18 cellular contexts compared by ENCODE assay signal in genomic region chr1:119068427-119068826, GRCh38.
"Had no signal": no experiment of that assay in that cellular context is flagged by ENCODE, and none has a peak within 500 bp of the region (broad histone marks: within the 10 kb centered on the region; RNA-seq: fewer than 3 reads in every experiment).

No MANE protein-coding gene starts in this region.

- H3K4me1 Mint-ChIP-seq: activated naive CD4-positive, alpha-beta T cell treated with anti-CD3 and anti-CD28 coated beads, Interleukin-2, amount 10 ng/mL, durations not matched to agents 7 days and 5 days; activated T-helper 17 cell treated with anti-CD3 and anti-CD28 coated beads, Interleukin-2, amount 50 U/mL, for 72 hours; nephron had no signal

- H3K4me1 ChIP-seq: colonic mucosa, prostate gland had no signal

- H3K27ac Mint-ChIP-seq: activated naive CD4-positive, alpha-beta T cell treated with anti-CD3 and anti-CD28 coated beads, Interleukin-2, amount 10 ng/mL, durations not matched to agents 7 days and 5 days; activated T-helper 17 cell treated with anti-CD3 and anti-CD28 coated beads, Interleukin-2, amount 50 U/mL, for 72 hours; T-cell had no signal

- H3K27me3 Mint-ChIP-seq: activated naive CD4-positive, alpha-beta T cell treated with anti-CD3 and anti-CD28 coated beads, Interleukin-2, amount 10 ng/mL, durations not matched to agents 7 days and 5 days; activated T-helper 17 cell treated with anti-CD3 and anti-CD28 coated beads, Interleukin-2, amount 50 U/mL, for 72 hours; T-cell had no signal

- ATAC-seq: activated T-helper 17 cell treated with anti-CD3 and anti-CD28 coated beads, Interleukin-2, amount 50 U/mL, for 72 hours; left ventricle myocardium superior; right cardiac atrium; T-cell had no signal

- H3K4me3 Mint-ChIP-seq: activated naive CD4-positive, alpha-beta T cell treated with anti-CD3 and anti-CD28 coated beads, Interleukin-2, amount 10 ng/mL, durations not matched to agents 7 days and 5 days; activated T-helper 17 cell treated with anti-CD3 and anti-CD28 coated beads, Interleukin-2, amount 50 U/mL, for 72 hours; nephron; T-cell had no signal

- H3K9me3 Mint-ChIP-seq: nephron had no signal

- H3K36me3 ChIP-seq: colonic mucosa, prostate gland, tibial artery had no signal

- DNase-seq: activated CD4-positive, alpha-beta T cell treated with anti-CD3 and anti-CD28 coated beads for 1 hour; activated CD4-positive, alpha-beta T cell treated with anti-CD3 and anti-CD28 coated beads, Interleukin-2, amount 50 U/mL, for 4 hours; activated naive CD4-positive, alpha-beta T cell treated with anti-CD3 and anti-CD28 coated beads, Interleukin-2, amount 10 ng/mL, durations not matched to agents 7 days and 5 days; caudate nucleus; colonic mucosa; foreskin fibroblast; kidney glomerular epithelial cell; left ventricle myocardium superior; right cardiac atrium; small intestine; stimulated activated CD4-positive, alpha-beta T cell treated with anti-CD3 and anti-CD28 coated beads, Interleukin-4, amount 100 ng/mL, for 24 hours; stimulated activated naive CD4-positive, alpha-beta T cell; T-cell; T1000; tibial artery had no signal

- H3K27me3 ChIP-seq: colonic mucosa, tibial artery had no signal

- H3K9me3 ChIP-seq: colonic mucosa, prostate gland, tibial artery had no signal

- H3K4me3 ChIP-seq: colonic mucosa, prostate gland, tibial artery had no signal

- H3K27ac ChIP-seq: colonic mucosa, prostate gland, tibial artery had no signal
